Comparison of ENCODE assay signal across 1 cellular context in the genomic region with DNA sequence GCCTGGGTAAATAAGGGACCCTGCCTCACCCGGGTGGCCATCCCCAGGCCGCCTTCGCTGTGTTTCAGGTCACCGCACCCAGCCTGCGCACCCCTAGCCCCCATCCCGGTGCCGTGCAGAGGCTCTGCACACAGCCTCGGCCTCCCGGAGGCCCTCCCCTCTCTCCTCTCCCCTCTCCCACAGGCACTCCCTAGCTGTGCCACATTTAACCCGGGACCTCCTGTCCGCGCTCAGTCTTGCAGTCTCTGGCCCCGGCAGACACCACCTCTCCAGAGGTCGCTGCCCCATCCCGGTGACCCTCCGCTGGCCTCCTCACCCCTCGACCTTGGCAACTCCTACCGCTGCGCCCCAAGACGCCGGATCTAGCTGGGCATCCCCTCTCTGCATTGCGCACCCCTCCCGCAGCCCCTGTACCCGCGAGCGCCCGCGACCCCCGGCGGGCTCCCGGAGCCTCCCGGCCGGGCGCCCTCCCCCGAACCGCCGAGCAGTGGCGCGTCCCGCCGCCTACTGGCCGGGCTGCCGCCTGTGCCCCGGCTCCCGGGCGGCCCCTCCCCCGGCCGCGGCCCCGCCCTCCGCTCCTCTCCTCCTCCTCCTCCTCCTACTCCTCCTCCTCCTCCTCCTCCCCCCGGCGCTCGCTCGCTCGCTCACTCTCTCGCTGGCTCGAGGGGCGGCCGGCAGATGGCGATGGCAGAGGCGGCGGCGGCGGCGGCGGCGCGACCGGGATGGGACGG.
A peak's percentile ranks its signal among the peaks of the same experiment; 100 is the strongest.
TF ChIP-seq lines count a peak whose summit lies in the region.

A gene (plus strand): TSS at position 647 of the 731 bp plus-strand sequence.

TF ChIP-seq in HEK293, 187 proteins besides CTCF, POLR2A, EP300 and RAD21 (continued from another document and continues in another):
- TF ChIP-seq, protein P1, sequence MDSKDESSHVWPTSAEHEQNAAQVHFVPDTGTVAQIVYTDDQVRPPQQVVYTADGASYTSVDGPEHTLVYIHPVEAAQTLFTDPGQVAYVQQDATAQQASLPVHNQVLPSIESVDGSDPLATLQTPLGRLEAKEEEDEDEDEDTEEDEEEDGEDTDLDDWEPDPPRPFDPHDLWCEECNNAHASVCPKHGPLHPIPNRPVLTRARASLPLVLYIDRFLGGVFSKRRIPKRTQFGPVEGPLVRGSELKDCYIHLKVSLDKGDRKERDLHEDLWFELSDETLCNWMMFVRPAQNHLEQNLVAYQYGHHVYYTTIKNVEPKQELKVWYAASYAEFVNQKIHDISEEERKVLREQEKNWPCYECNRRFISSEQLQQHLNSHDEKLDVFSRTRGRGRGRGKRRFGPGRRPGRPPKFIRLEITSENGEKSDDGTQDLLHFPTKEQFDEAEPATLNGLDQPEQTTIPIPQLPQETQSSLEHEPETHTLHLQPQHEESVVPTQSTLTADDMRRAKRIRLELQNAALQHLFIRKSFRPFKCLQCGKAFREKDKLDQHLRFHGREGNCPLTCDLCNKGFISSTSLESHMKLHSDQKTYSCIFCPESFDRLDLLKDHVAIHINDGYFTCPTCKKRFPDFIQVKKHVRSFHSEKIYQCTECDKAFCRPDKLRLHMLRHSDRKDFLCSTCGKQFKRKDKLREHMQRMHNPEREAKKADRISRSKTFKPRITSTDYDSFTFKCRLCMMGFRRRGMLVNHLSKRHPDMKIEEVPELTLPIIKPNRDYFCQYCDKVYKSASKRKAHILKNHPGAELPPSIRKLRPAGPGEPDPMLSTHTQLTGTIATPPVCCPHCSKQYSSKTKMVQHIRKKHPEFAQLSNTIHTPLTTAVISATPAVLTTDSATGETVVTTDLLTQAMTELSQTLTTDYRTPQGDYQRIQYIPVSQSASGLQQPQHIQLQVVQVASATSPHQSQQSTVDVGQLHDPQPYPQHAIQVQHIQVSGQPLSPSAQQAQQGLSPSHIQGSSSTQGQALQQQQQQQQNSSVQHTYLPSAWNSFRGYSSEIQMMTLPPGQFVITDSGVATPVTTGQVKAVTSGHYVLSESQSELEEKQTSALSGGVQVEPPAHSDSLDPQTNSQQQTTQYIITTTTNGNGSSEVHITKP (tag by site-specific recombination; IDR thresholded peaks at IDR 0.05) = peak; percentile 90
- TF ChIP-seq SETDB1 (IDR thresholded peaks at IDR 0.05; ENCODE audit: insufficient read length, low read length) = no peak
- no peak for TF ChIP-seq ZNF48 (tag by site-specific recombination; IDR thresholded peaks at IDR 0.05)
- no peak for TF ChIP-seq ZFP3 (tag by site-specific recombination; IDR thresholded peaks at IDR 0.05; ENCODE audit: low read depth)
- TF ChIP-seq ZNF24 (tag by site-specific recombination; IDR thresholded peaks at IDR 0.05) = no peak
- TF ChIP-seq GLI4 (tag by site-specific recombination; IDR thresholded peaks at IDR 0.05) = no peak
- no peak; the same call in 1 of the 2 replicates for TF ChIP-seq KLF8 (tag by site-specific recombination; IDR thresholded peaks at IDR 0.05)
- TF ChIP-seq RBAK (tag by site-specific recombination; IDR thresholded peaks at IDR 0.05) = no peak
- TF ChIP-seq, protein P2, sequence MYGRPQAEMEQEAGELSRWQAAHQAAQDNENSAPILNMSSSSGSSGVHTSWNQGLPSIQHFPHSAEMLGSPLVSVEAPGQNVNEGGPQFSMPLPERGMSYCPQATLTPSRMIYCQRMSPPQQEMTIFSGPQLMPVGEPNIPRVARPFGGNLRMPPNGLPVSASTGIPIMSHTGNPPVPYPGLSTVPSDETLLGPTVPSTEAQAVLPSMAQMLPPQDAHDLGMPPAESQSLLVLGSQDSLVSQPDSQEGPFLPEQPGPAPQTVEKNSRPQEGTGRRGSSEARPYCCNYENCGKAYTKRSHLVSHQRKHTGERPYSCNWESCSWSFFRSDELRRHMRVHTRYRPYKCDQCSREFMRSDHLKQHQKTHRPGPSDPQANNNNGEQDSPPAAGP (tag by site-specific recombination; IDR thresholded peaks at IDR 0.05) = peak; percentile 47; the same call in 1 of the 2 replicates
- TF ChIP-seq GLIS1 (tag by site-specific recombination; IDR thresholded peaks at IDR 0.05) = peak; percentile 45
- TF ChIP-seq KLF10 (tag by site-specific recombination; IDR thresholded peaks at IDR 0.05) = peak; percentile 31; the same call in 1 of the 2 replicates
- TF ChIP-seq, protein P3, sequence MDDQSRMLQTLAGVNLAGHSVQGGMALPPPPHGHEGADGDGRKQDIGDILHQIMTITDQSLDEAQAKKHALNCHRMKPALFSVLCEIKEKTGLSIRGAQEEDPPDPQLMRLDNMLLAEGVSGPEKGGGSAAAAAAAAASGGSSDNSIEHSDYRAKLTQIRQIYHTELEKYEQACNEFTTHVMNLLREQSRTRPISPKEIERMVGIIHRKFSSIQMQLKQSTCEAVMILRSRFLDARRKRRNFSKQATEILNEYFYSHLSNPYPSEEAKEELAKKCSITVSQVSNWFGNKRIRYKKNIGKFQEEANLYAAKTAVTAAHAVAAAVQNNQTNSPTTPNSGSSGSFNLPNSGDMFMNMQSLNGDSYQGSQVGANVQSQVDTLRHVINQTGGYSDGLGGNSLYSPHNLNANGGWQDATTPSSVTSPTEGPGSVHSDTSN (CRISPR knock-in tag; IDR thresholded peaks at IDR 0.05) = no peak
- peak; percentile 50; the same call in 1 of the 2 replicates for TF ChIP-seq WT1 (tag by site-specific recombination; IDR thresholded peaks at IDR 0.05)
- TF ChIP-seq ZXDB (tag by site-specific recombination; IDR thresholded peaks at IDR 0.05) = no peak
- TF ChIP-seq ZNF132 (tag by site-specific recombination; IDR thresholded peaks at IDR 0.05; ENCODE audit: borderline replicate concordance) = no peak
- no peak for TF ChIP-seq HOXC10 (CRISPR knock-in tag; IDR thresholded peaks at IDR 0.05)
- TF ChIP-seq ZNF140 (tag by site-specific recombination; IDR thresholded peaks at IDR 0.05) = no peak
- no peak for TF ChIP-seq ZNF585B (tag by site-specific recombination; IDR thresholded peaks at IDR 0.05)
- TF ChIP-seq IKZF3 (tag by site-specific recombination; IDR thresholded peaks at IDR 0.05) = peak; percentile 38; the same call in 1 of the 2 replicates
- no peak for TF ChIP-seq ZNF112 (tag by site-specific recombination; IDR thresholded peaks at IDR 0.05)
- no peak for TF ChIP-seq HOXD13 (CRISPR knock-in tag; IDR thresholded peaks at IDR 0.05; ENCODE audit: borderline replicate concordance)
- no peak for TF ChIP-seq ZFP37 (tag by site-specific recombination; IDR thresholded peaks at IDR 0.05)
- TF ChIP-seq ZNF121 (tag by site-specific recombination; IDR thresholded peaks at IDR 0.05) = 0 out of 2 replicates have a peak, but pooled peaks have one; percentile 44
- TF ChIP-seq ZBTB17 (tag by site-specific recombination; IDR thresholded peaks at IDR 0.05) = 0 out of 2 replicates have a peak, but pooled peaks have one; percentile 32
- TF ChIP-seq PRDM1 (tag by site-specific recombination; IDR thresholded peaks at IDR 0.05) = no peak
- 0 out of 2 replicates have a peak, but pooled peaks have one; percentile 51 for TF ChIP-seq ZNF202 (tag by site-specific recombination; IDR thresholded peaks at IDR 0.05; ENCODE audit: borderline replicate concordance)
- no peak for TF ChIP-seq ZNF785 (tag by site-specific recombination; IDR thresholded peaks at IDR 0.05)
- TF ChIP-seq, protein P4, sequence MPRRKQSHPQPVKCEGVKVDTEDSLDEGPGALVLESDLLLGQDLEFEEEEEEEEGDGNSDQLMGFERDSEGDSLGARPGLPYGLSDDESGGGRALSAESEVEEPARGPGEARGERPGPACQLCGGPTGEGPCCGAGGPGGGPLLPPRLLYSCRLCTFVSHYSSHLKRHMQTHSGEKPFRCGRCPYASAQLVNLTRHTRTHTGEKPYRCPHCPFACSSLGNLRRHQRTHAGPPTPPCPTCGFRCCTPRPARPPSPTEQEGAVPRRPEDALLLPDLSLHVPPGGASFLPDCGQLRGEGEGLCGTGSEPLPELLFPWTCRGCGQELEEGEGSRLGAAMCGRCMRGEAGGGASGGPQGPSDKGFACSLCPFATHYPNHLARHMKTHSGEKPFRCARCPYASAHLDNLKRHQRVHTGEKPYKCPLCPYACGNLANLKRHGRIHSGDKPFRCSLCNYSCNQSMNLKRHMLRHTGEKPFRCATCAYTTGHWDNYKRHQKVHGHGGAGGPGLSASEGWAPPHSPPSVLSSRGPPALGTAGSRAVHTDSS (tag by site-specific recombination; IDR thresholded peaks at IDR 0.05) = peak; percentile 95
- TF ChIP-seq ZNF629 (tag by site-specific recombination; IDR thresholded peaks at IDR 0.05) = no peak
- no peak for TF ChIP-seq ZNF221 (tag by site-specific recombination; IDR thresholded peaks at IDR 0.05; ENCODE audit: borderline replicate concordance)
- TF ChIP-seq, protein P5, sequence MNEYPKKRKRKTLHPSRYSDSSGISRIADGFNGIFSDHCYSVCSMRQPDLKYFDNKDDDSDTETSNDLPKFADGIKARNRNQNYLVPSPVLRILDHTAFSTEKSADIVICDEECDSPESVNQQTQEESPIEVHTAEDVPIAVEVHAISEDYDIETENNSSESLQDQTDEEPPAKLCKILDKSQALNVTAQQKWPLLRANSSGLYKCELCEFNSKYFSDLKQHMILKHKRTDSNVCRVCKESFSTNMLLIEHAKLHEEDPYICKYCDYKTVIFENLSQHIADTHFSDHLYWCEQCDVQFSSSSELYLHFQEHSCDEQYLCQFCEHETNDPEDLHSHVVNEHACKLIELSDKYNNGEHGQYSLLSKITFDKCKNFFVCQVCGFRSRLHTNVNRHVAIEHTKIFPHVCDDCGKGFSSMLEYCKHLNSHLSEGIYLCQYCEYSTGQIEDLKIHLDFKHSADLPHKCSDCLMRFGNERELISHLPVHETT (tag by site-specific recombination; IDR thresholded peaks at IDR 0.05) = no peak
- no peak for TF ChIP-seq KLF1 (tag by site-specific recombination; IDR thresholded peaks at IDR 0.05)
- TF ChIP-seq ZNF660 (tag by site-specific recombination; IDR thresholded peaks at IDR 0.05) = 0 out of 2 replicates have a peak, but pooled peaks have one; percentile 35
- peak; percentile 91 for TF ChIP-seq ZNF335 (tag by site-specific recombination; conservative IDR thresholded peaks at IDR 0.05)
- TF ChIP-seq ZSCAN23 (tag by site-specific recombination; IDR thresholded peaks at IDR 0.05) = no peak
- TF ChIP-seq ZFHX2 (tag by site-specific recombination; conservative IDR thresholded peaks at IDR 0.05) = peak; percentile 77
- no peak for TF ChIP-seq SCRT2 (tag by site-specific recombination; IDR thresholded peaks at IDR 0.05)
- TF ChIP-seq ZNF776 (tag by site-specific recombination; IDR thresholded peaks at IDR 0.05; ENCODE audit: borderline replicate concordance) = no peak
- TF ChIP-seq, protein P6, sequence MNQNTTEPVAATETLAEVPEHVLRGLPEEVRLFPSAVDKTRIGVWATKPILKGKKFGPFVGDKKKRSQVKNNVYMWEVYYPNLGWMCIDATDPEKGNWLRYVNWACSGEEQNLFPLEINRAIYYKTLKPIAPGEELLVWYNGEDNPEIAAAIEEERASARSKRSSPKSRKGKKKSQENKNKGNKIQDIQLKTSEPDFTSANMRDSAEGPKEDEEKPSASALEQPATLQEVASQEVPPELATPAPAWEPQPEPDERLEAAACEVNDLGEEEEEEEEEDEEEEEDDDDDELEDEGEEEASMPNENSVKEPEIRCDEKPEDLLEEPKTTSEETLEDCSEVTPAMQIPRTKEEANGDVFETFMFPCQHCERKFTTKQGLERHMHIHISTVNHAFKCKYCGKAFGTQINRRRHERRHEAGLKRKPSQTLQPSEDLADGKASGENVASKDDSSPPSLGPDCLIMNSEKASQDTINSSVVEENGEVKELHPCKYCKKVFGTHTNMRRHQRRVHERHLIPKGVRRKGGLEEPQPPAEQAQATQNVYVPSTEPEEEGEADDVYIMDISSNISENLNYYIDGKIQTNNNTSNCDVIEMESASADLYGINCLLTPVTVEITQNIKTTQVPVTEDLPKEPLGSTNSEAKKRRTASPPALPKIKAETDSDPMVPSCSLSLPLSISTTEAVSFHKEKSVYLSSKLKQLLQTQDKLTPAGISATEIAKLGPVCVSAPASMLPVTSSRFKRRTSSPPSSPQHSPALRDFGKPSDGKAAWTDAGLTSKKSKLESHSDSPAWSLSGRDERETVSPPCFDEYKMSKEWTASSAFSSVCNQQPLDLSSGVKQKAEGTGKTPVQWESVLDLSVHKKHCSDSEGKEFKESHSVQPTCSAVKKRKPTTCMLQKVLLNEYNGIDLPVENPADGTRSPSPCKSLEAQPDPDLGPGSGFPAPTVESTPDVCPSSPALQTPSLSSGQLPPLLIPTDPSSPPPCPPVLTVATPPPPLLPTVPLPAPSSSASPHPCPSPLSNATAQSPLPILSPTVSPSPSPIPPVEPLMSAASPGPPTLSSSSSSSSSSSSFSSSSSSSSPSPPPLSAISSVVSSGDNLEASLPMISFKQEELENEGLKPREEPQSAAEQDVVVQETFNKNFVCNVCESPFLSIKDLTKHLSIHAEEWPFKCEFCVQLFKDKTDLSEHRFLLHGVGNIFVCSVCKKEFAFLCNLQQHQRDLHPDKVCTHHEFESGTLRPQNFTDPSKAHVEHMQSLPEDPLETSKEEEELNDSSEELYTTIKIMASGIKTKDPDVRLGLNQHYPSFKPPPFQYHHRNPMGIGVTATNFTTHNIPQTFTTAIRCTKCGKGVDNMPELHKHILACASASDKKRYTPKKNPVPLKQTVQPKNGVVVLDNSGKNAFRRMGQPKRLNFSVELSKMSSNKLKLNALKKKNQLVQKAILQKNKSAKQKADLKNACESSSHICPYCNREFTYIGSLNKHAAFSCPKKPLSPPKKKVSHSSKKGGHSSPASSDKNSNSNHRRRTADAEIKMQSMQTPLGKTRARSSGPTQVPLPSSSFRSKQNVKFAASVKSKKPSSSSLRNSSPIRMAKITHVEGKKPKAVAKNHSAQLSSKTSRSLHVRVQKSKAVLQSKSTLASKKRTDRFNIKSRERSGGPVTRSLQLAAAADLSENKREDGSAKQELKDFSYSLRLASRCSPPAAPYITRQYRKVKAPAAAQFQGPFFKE (tag by site-specific recombination; IDR thresholded peaks at IDR 0.05; ENCODE audit: borderline replicate concordance) = no peak
- no peak for TF ChIP-seq ZNF19 (tag by site-specific recombination; IDR thresholded peaks at IDR 0.05; ENCODE audit: low read depth)
- TF ChIP-seq ZNF155 (tag by site-specific recombination; IDR thresholded peaks at IDR 0.05) = no peak
- no peak for TF ChIP-seq ZNF830 (tag by site-specific recombination; IDR thresholded peaks at IDR 0.05; ENCODE audit: low read depth)
- no peak for TF ChIP-seq ZEB2 (tag by site-specific recombination; IDR thresholded peaks at IDR 0.05)
- no peak for TF ChIP-seq KLF7 (tag by site-specific recombination; IDR thresholded peaks at IDR 0.05; ENCODE audit: borderline replicate concordance)
- no peak for TF ChIP-seq HOXA7 (CRISPR knock-in tag; IDR thresholded peaks at IDR 0.05; ENCODE audit: borderline replicate concordance)
- TF ChIP-seq ZBTB48 (tag by site-specific recombination; IDR thresholded peaks at IDR 0.05) = peak; percentile 81
- TF ChIP-seq ZNF146 (tag by site-specific recombination; IDR thresholded peaks at IDR 0.05) = no peak; the same call in 1 of the 2 replicates
- TF ChIP-seq ZNF658 (tag by site-specific recombination; IDR thresholded peaks at IDR 0.05) = no peak
- TF ChIP-seq ZNF501 (tag by site-specific recombination; IDR thresholded peaks at IDR 0.05) = no peak; the same call in 1 of the 2 replicates
- TF ChIP-seq ZFP69B (tag by site-specific recombination; IDR thresholded peaks at IDR 0.05) = no peak
- no peak for TF ChIP-seq ZNF677 (tag by site-specific recombination; IDR thresholded peaks at IDR 0.05)
- TF ChIP-seq SP7 (tag by site-specific recombination; IDR thresholded peaks at IDR 0.05) = peak; percentile 20; the same call in 1 of the 2 replicates
